In genomic region chr15:72532991-72533601, GRCh38 we compare ENCODE assay signal across 11 cellular contexts. TPM values are rescaled to one million over a fixed set of nuclear protein-coding genes. Genes with fewer than 3 reads are reported as not detected.
DNase-seq lines count a peak whose midpoint lies in the region; TF ChIP-seq lines count a peak whose summit lies in the region.
"Had no signal": no experiment of that assay in that cellular context is flagged by ENCODE, and none has a peak within 500 bp of the region (broad histone marks: within the 10 kb centered on the region; RNA-seq: fewer than 3 reads in every experiment).

No MANE protein-coding gene starts in this region.

- no peak overlapping the region for H3K27ac ChIP-seq in prostate gland
- H3K27ac ChIP-seq: GM23248 had no signal

- no peaks in the 10 kb centered on the region for H3K27me3 ChIP-seq in prostate gland (replicated peaks; ENCODE audit: insufficient read depth)

- H3K27ac Mint-ChIP-seq in activated T-cell treated with anti-CD3 and anti-CD28 coated beads, Interleukin-2, amount 50 U/mL, for 24 hours, result no peak overlapping the region

- WGBS in prostate gland, result 96% methylated on average over 5 of the region's 5 CpGs

- peaks cover 53% of the 10 kb centered on the region for H3K4me1 Mint-ChIP-seq in activated T-cell treated with anti-CD3 and anti-CD28 coated beads, Interleukin-2, amount 50 U/mL, for 24 hours (ENCODE audit: low read depth)

- intact Hi-C loops in prostate gland (cut with DNase I), result no loop called here

- H3K4me1 ChIP-seq in prostate gland (replicated peaks), result no peaks in the 10 kb centered on the region

- H3K4me3 ChIP-seq in NB4 (ENCODE audit: low read depth, low read length) (no peak overlapping the region), choroid plexus epithelial cell (ENCODE audit: low read depth, low read length) (no peak overlapping the region), prostate gland (no peak overlapping the region)
- H3K4me3 ChIP-seq: GM23248 had no signal

- TF ChIP-seq POLR2A in NB4 (IDR thresholded peaks at IDR 0.05; ENCODE audit: extremely low read depth, insufficient read length) (no peak), prostate gland (IDR thresholded peaks at IDR 0.05) (no peak)

- H3K9me3 ChIP-seq in prostate gland, result no peaks in the 10 kb centered on the region

- no peaks in the 10 kb centered on the region for H3K27me3 Mint-ChIP-seq in activated T-cell treated with anti-CD3 and anti-CD28 coated beads, Interleukin-2, amount 50 U/mL, for 24 hours

- H3K36me3 ChIP-seq in prostate gland, result no peaks in the 10 kb centered on the region

- H3K36me3 Mint-ChIP-seq in activated T-cell treated with anti-CD3 and anti-CD28 coated beads, Interleukin-2, amount 50 U/mL, for 24 hours (ENCODE audit: low read depth), result peaks cover 20% of the 10 kb centered on the region

- no peaks in the 10 kb centered on the region for H3K9me3 Mint-ChIP-seq in activated T-cell treated with anti-CD3 and anti-CD28 coated beads, Interleukin-2, amount 50 U/mL, for 24 hours

- H3K4me3 Mint-ChIP-seq in activated T-cell treated with anti-CD3 and anti-CD28 coated beads, Interleukin-2, amount 50 U/mL, for 24 hours, result no peak overlapping the region

- DNase-seq in activated T-cell treated with anti-CD3 and anti-CD28 coated beads for 1 hour (ENCODE audit: low read depth) (peak; percentile 7), NB4 (ENCODE audit: low read depth) (peak; percentile 23), choroid plexus epithelial cell (ENCODE audit: low read depth) (peak; percentile 21), prostate gland (ENCODE audit: low spot score) (no peak), hypothalamus (lab: John Stamatoyannopoulos, UW) (no peak), amygdala (lab: John Stamatoyannopoulos, UW) (no peak), UCSD-AML1 (lab: John Stamatoyannopoulos, UW; ENCODE audit: unreplicated experiment) (no peak)
- no peak for DNase-seq in activated T-cell treated with anti-CD3 and anti-CD28 coated beads, Interleukin-2, amount 50 U/mL, for 24 hours
- DNase-seq: GM23248, NCI-H1930, small intestine had no signal

- TF ChIP-seq CTCF in NB4 (IDR thresholded peaks at IDR 0.05; ENCODE audit: low read depth, low read length) (peak; percentile 21), choroid plexus epithelial cell (conservative IDR thresholded peaks at IDR 0.05; ENCODE audit: low read depth, low read length) (peak; percentile 59), prostate gland (IDR thresholded peaks at IDR 0.05) (peak in 3 of 4 experiments; percentile 12 to 22 (median 16))

RNA-seq across cellular contexts. Expression of gene ARIH1, which starts 59.0 kb away (rescaled TPM):
- total RNA-seq in prostate gland, result 10 to 100 TPM; 35.7 to 38.7 TPM

Comparison
In these comparisons a context has a peak if more than half of its experiments do, and no peak if none do; other contexts are left out.
1. DNase-seq: peak in activated T-cell treated with anti-CD3 and anti-CD28 coated beads for 1 hour (single experiment), NB4 (single experiment) and choroid plexus epithelial cell (single experiment); none in activated T-cell treated with anti-CD3 and anti-CD28 coated beads, Interleukin-2, amount 50 U/mL, for 24 hours (single experiment), prostate gland (single experiment), hypothalamus (0 of 51), amygdala (0 of 56) and UCSD-AML1 (single experiment).
2. Peak in every context shown above with its lines, with median percentiles within 50 percentile points of each other: CTCF ChIP-seq.